Comparison of ENCODE assay signal across 21 cellular contexts in genomic region chr9:14445946-14446345, GRCh38.
DNase-seq lines count a peak whose midpoint lies in the region; ATAC-seq, FAIRE-seq and TF ChIP-seq lines count a peak whose summit lies in the region.
"Had no signal": no experiment of that assay in that cellular context is flagged by ENCODE, and none has a peak within 500 bp of the region (broad histone marks: within the 10 kb centered on the region; RNA-seq: fewer than 3 reads in every experiment).

No MANE protein-coding gene starts in this region.

- H2AFZ ChIP-seq in GM12878 (ENCODE audit: control insufficient read depth, low read depth, low read length) (no peak overlapping the region), mammary epithelial cell (ENCODE audit: low read depth, low read length) (no peak overlapping the region)
- H2AFZ ChIP-seq: GM23338 had no signal

- TF ChIP-seq RAD21 in GM12878 (IDR thresholded peaks at IDR 0.05; ENCODE audit: insufficient read depth, low read depth, low read length) = no peak

- FAIRE-seq in GM12878 (lab: Jason Lieb, UNC) = no peak
- FAIRE-seq in D721Med (lab: Jason Lieb, UNC) = no peak
- FAIRE-seq: A549, H54 had no signal

- no peak for TF ChIP-seq CTCF in GM12878 (IDR thresholded peaks at IDR 0.05 in 2 of 3, conservative IDR thresholded peaks at IDR 0.05 in 1 of 3; ENCODE audit: control insufficient read depth in 2 of 3, extremely low read depth in 1 of 3, insufficient read depth in 1 of 3, low read depth in 3 of 3, low read length in 3 of 3)
- no peak for TF ChIP-seq CTCF in D721Med (IDR thresholded peaks at IDR 0.05; ENCODE audit: insufficient read depth, missing control alignments)
- TF ChIP-seq CTCF in mammary epithelial cell (conservative IDR thresholded peaks at IDR 0.05 in 1 of 2, IDR thresholded peaks at IDR 0.05 in 1 of 2; ENCODE audit: extremely low read depth in 1 of 2, insufficient read depth in 1 of 2, low read depth in 1 of 2, low read length in 2 of 2) = no peak

- H3K4me1 ChIP-seq in GM12878 (ENCODE audit: control insufficient read depth, insufficient read depth, low read length) = no peaks in the 10 kb centered on the region
- no peaks in the 10 kb centered on the region for H3K4me1 ChIP-seq in mammary epithelial cell (ENCODE audit: insufficient read depth, low read length)
- H3K4me1 ChIP-seq: A549, Caco-2 had no signal

- CTCF ChIA-PET in GM12878 (lab: Yijun Ruan, JAX) (no interaction called here), mammary epithelial cell (lab: Charles Lee; ENCODE audit: low non-redundant PET) (no interaction called here)

- TF ChIP-seq EP300 in GM12878 (IDR thresholded peaks at IDR 0.05; ENCODE audit: borderline replicate concordance in 1 of 2, control insufficient read depth in 1 of 2, low read depth in 2 of 2, low read length in 2 of 2) = no peak

- RAD21 ChIA-PET in GM12878 (lab: Charles Lee; ENCODE audit: unreplicated experiment) = no interaction called here

- no peaks in the 10 kb centered on the region for H3K79me2 ChIP-seq in GM12878 (ENCODE audit: control insufficient read depth, insufficient read depth, low read length)
- no peaks in the 10 kb centered on the region for H3K79me2 ChIP-seq in mammary epithelial cell (ENCODE audit: insufficient read depth, low read length)

- in situ Hi-C loops in GM12878 (cut with MboI) = no loop called here
- in situ Hi-C loops in mammary epithelial cell (cut with MboI; ENCODE audit: low sequenced_read_pairs in 2 of 2) = no loop called here

- intact Hi-C loops in GM12878 (cut with micrococcal nuclease; ENCODE audit: unreplicated experiment) = no loop called here
- intact Hi-C loops in mammary epithelial cell (cut with micrococcal nuclease) = no loop called here

- WGBS in GM12878 (ENCODE audit: insufficient coverage, insufficient replicate concordance, low lambda C conversion rate, missing lambda C conversion rate) = 32% methylated on average over 3 of the region's 3 CpGs
- 83% methylated on average over 3 of the region's 3 CpGs for WGBS in mammary epithelial cell (ENCODE audit: low coverage, missing lambda C conversion rate)

- H3K4me2 ChIP-seq in GM12878 (ENCODE audit: control insufficient read depth, insufficient read depth) (no peak overlapping the region), mammary epithelial cell (ENCODE audit: insufficient read depth, low read depth, low read length) (no peak overlapping the region)
- H3K4me2 ChIP-seq: A549, GM23338, KMS-11 had no signal

- POLR2A ChIA-PET in GM12878 (lab: Charles Lee) = no interaction called here

- no TSS peak for BruUV-seq in GM12878 (replicated peaks; lab: Mats Ljungman, UMichigan)
- BruUV-seq in mammary epithelial cell (replicated peaks; lab: Mats Ljungman, UMichigan) = no TSS peak

- TF ChIP-seq POLR2A in GM12878 (IDR thresholded peaks at IDR 0.05; ENCODE audit: low read depth, low read length) = no peak

- DNase-seq in GM12878 (ENCODE audit: low read depth, low spot score) (no peak), NCI-H146 (lab: John Stamatoyannopoulos, UW) (no peak), D721Med (ENCODE audit: insufficient read length, low spot score) (no peak), mammary epithelial cell (no peak)
- DNase-seq: AML-193; Caco-2; CD4-positive, alpha-beta T cell; DMS153; DMS79; GDM1; HCEC 1CT had no signal

- H3K27me3 ChIP-seq in GM12878 (replicated peaks in 1 of 2; ENCODE audit: control insufficient read depth in 2 of 2, insufficient read depth in 2 of 2, low read length in 1 of 2) (no peaks in the 10 kb centered on the region; a peak in 1 of 4 replicates), mammary epithelial cell (ENCODE audit: insufficient read depth, low read length) (peaks cover 4% of the 10 kb centered on the region)

- SMC1A ChIA-PET in GM12878 (lab: Charles Lee; ENCODE audit: uncharacterized antibody, unreplicated experiment) = no interaction called here

- no peaks in the 10 kb centered on the region for H3K9me3 ChIP-seq in GM12878 (replicated peaks; ENCODE audit: control insufficient read depth, insufficient read depth, low read length)
- H3K9me3 ChIP-seq in mammary epithelial cell (replicated peaks; ENCODE audit: insufficient read depth, low read length) = no peaks in the 10 kb centered on the region
- H3K9me3 ChIP-seq: Caco-2 had no signal

- H4K20me1 ChIP-seq in GM12878 (ENCODE audit: control insufficient read depth, insufficient read depth) (no peaks in the 10 kb centered on the region), mammary epithelial cell (ENCODE audit: insufficient read depth, low read length) (no peaks in the 10 kb centered on the region)

- no peak overlapping the region for H3K4me3 ChIP-seq in GM12878
- H3K4me3 ChIP-seq in mammary epithelial cell (replicated peaks in 1 of 3; ENCODE audit: insufficient read depth in 1 of 3, low read depth in 2 of 3, low read length in 3 of 3) = no peak overlapping the region
- H3K4me3 ChIP-seq: A549, GM23338 had no signal

- no peak overlapping the region for H3K9ac ChIP-seq in GM12878 (ENCODE audit: control insufficient read depth, insufficient read depth, low read length)
- no peak overlapping the region for H3K9ac ChIP-seq in mammary epithelial cell (ENCODE audit: insufficient read depth, low read length)
- H3K9ac ChIP-seq: KMS-11 had no signal

- H3K36me3 ChIP-seq in GM12878 (ENCODE audit: control insufficient read depth in 2 of 2, insufficient read depth in 2 of 2, low read length in 1 of 2) (no peaks in the 10 kb centered on the region), mammary epithelial cell (ENCODE audit: insufficient read depth, low read length) (no peaks in the 10 kb centered on the region)

- ATAC-seq in GM18499 (IDR thresholded peaks at IDR 0.05; ENCODE audit: insufficient read depth, unreplicated experiment) = peak; percentile 54
- peak; percentile 63 for ATAC-seq in GM19351 (IDR thresholded peaks at IDR 0.05; ENCODE audit: unreplicated experiment)
- ATAC-seq in HG03565 (IDR thresholded peaks at IDR 0.05; ENCODE audit: unreplicated experiment) = peak; percentile 38
- peak; percentile 24; the same call in 1 of the 3 replicates for ATAC-seq in GM12878
- ATAC-seq: A549, GM23338 had no signal

- H3K27ac ChIP-seq in GM12878 (ENCODE audit: control insufficient read depth, insufficient read depth) (no peak overlapping the region), mammary epithelial cell (ENCODE audit: insufficient read depth, low read depth, low read length) (no peak overlapping the region)
- H3K27ac ChIP-seq: 22Rv1, A549, C4-2B, HL-60, KMS-11 had no signal

- dilution Hi-C loops in mammary epithelial cell (cut with HindIII; ENCODE audit: low sequenced_read_pairs) = loop anchor here (25.0 kb wide), 1 partner anchor 1009 kb away; no protein-coding TSS in a partner anchor

TF ChIP-seq in GM12878, 131 proteins besides CTCF, POLR2A, EP300 and RAD21:
- TF ChIP-seq SMAD5 (IDR thresholded peaks at IDR 0.05; ENCODE audit: low read depth) (no peak), MXI1 (IDR thresholded peaks at IDR 0.05; ENCODE audit: low read depth, low read length) (no peak), EGR1 (IDR thresholded peaks at IDR 0.05; ENCODE audit: borderline replicate concordance in 1 of 2, low read depth in 2 of 2, low read length in 2 of 2) (no peak), BMI1 (IDR thresholded peaks at IDR 0.05; ENCODE audit: borderline replicate concordance) (no peak)
